In genomic region chr13:73216381-73216831, GRCh38 we compare ENCODE assay signal across 17 cellular contexts.
DNase-seq lines count a peak whose midpoint lies in the region; ATAC-seq and TF ChIP-seq lines count a peak whose summit lies in the region.
"Had no signal": no experiment of that assay in that cellular context is flagged by ENCODE, and none has a peak within 500 bp of the region (broad histone marks: within the 10 kb centered on the region; RNA-seq: fewer than 3 reads in every experiment).

No MANE protein-coding gene starts in this region.

- peak overlapping the region; percentile 59; the same call in 1 of the 2 replicates for H3K4me3 Mint-ChIP-seq in HFFc6
- no peak overlapping the region for H3K4me3 Mint-ChIP-seq in progenitor cell of endocrine pancreas (ENCODE audit: low read depth)
- H3K4me3 Mint-ChIP-seq in activated T-helper 17 cell treated with anti-CD3 and anti-CD28 coated beads, Interleukin-2, amount 50 U/mL, for 72 hours = no peak overlapping the region
- H3K4me3 Mint-ChIP-seq: brain; T-helper 2 cell treated with Interferon-gamma antibody and Interleukin-4, amounts not matched to agents 5 μg/mL and 100 μg/mL, for 36 hours had no signal

- ATAC-seq in activated T-helper 17 cell treated with anti-CD3 and anti-CD28 coated beads, Interleukin-2, amount 50 U/mL, for 72 hours (replicated peaks) = no peak
- ATAC-seq: left cardiac atrium had no signal

- H3K36me3 Mint-ChIP-seq in HFFc6 (ENCODE audit: low read depth) (peaks cover 7% of the 10 kb centered on the region), progenitor cell of endocrine pancreas (ENCODE audit: insufficient read depth) (peaks cover 2% of the 10 kb centered on the region)
- H3K36me3 Mint-ChIP-seq in activated T-helper 17 cell treated with anti-CD3 and anti-CD28 coated beads, Interleukin-2, amount 50 U/mL, for 72 hours (ENCODE audit: low read depth) = no peaks in the 10 kb centered on the region
- H3K36me3 Mint-ChIP-seq: brain had no signal

- no peak overlapping the region for H3K4me3 ChIP-seq in epithelial cell of esophagus (ENCODE audit: low read length)
- H3K4me3 ChIP-seq: esophagus muscularis mucosa, skin epidermis had no signal

- H3K4me1 Mint-ChIP-seq in HFFc6 (ENCODE audit: low read depth) (peaks cover 60% of the 10 kb centered on the region), progenitor cell of endocrine pancreas (ENCODE audit: low read depth) (peaks cover 25% of the 10 kb centered on the region)
- H3K4me1 Mint-ChIP-seq in activated T-helper 17 cell treated with anti-CD3 and anti-CD28 coated beads, Interleukin-2, amount 50 U/mL, for 72 hours = no peaks in the 10 kb centered on the region
- H3K4me1 Mint-ChIP-seq: brain had no signal

- DNase-seq in AG09319 (ENCODE audit: extremely low read depth, low read depth) (peak; percentile 80), HFFc6 (no peak), epithelial cell of esophagus (ENCODE audit: low read depth) (peak; percentile 16), progenitor cell of endocrine pancreas (ENCODE audit: low spot score, unreplicated experiment) (no peak), SW 1271 (lab: John Stamatoyannopoulos, UW) (no peak), HUDEP-2 (lab: John Stamatoyannopoulos, UW; ENCODE audit: unreplicated experiment in 76 of 76) (no peak), mesenteric fat pad (ENCODE audit: low spot score) (no peak)
- DNase-seq: activated CD4-positive, alpha-beta T cell treated with anti-CD3 and anti-CD28 coated beads for 1 hour; activated gamma-delta T cell treated with Interleukin-2 at 50 U/mL for 16 hours; hypothalamus; left cardiac atrium; NCI-H1694 treated with DMSO at 0.1 percent for 48 hours had no signal

- TF ChIP-seq CTCF in AG09319 (IDR thresholded peaks at IDR 0.05; ENCODE audit: low read depth, low read length) (no peak), HFFc6 (IDR thresholded peaks at IDR 0.05) (no peak), epithelial cell of esophagus (IDR thresholded peaks at IDR 0.05; ENCODE audit: insufficient read depth, low read depth, low read length, missing control alignments) (no peak), progenitor cell of endocrine pancreas (IDR thresholded peaks at IDR 0.05; ENCODE audit: unreplicated experiment) (no peak)

- H3K27ac Mint-ChIP-seq in HFFc6 (peak overlapping the region; percentile 48; the same call in 1 of the 2 replicates), progenitor cell of endocrine pancreas (peak overlapping the region; percentile 15)
- H3K27ac Mint-ChIP-seq in activated T-helper 17 cell treated with anti-CD3 and anti-CD28 coated beads, Interleukin-2, amount 50 U/mL, for 72 hours = no peak overlapping the region
- H3K27ac Mint-ChIP-seq: T-helper 2 cell treated with Interferon-gamma antibody and Interleukin-4, amounts not matched to agents 5 μg/mL and 100 μg/mL, for 36 hours had no signal

- H3K9me3 Mint-ChIP-seq in HFFc6 = no peaks in the 10 kb centered on the region
- peaks cover 7% of the 10 kb centered on the region for H3K9me3 Mint-ChIP-seq in progenitor cell of endocrine pancreas (ENCODE audit: low read depth)
- no peaks in the 10 kb centered on the region for H3K9me3 Mint-ChIP-seq in activated T-helper 17 cell treated with anti-CD3 and anti-CD28 coated beads, Interleukin-2, amount 50 U/mL, for 72 hours
- H3K9me3 Mint-ChIP-seq: T-helper 2 cell treated with Interferon-gamma antibody and Interleukin-4, amounts not matched to agents 5 μg/mL and 100 μg/mL, for 36 hours had no signal

- H3K27me3 Mint-ChIP-seq in HFFc6 (ENCODE audit: insufficient read depth) (no peaks in the 10 kb centered on the region), progenitor cell of endocrine pancreas (no peaks in the 10 kb centered on the region)
- peaks cover 3% of the 10 kb centered on the region for H3K27me3 Mint-ChIP-seq in activated T-helper 17 cell treated with anti-CD3 and anti-CD28 coated beads, Interleukin-2, amount 50 U/mL, for 72 hours
- H3K27me3 Mint-ChIP-seq: brain had no signal

Comparison
In these comparisons a context has a peak if more than half of its experiments do, and no peak if none do; other contexts are left out.
1. DNase-seq: peak in AG09319 (single experiment) and epithelial cell of esophagus (single experiment); none in HFFc6 (single experiment), progenitor cell of endocrine pancreas (single experiment), SW 1271 (0 of 2), HUDEP-2 (0 of 76) and mesenteric fat pad (single experiment).